In genomic region chr20:23534801-23535593, GRCh38 we compare ENCODE assay signal across 29 cellular contexts. TPM values are rescaled to one million over a fixed set of nuclear protein-coding genes. Genes with fewer than 3 reads are reported as not detected.
"Had no signal": no experiment of that assay in that cellular context is flagged by ENCODE, and none has a peak within 500 bp of the region (broad histone marks: within the 10 kb centered on the region; RNA-seq: fewer than 3 reads in every experiment).

No MANE protein-coding gene starts in this region.

- H3K36me3 ChIP-seq: colonic mucosa, esophagus muscularis mucosa, gastrocnemius medialis, heart right ventricle, tibial artery, upper lobe of left lung, vagina had no signal

- H3K4me1 ChIP-seq: colonic mucosa, gastrocnemius medialis, parathyroid adenoma, tibial artery, upper lobe of left lung, vagina had no signal

- H3K27me3 ChIP-seq: colonic mucosa, gastrocnemius medialis, tibial artery, upper lobe of left lung, vagina had no signal

- ATAC-seq: gastrocnemius medialis; heart right ventricle; naive thymus-derived CD8-positive, alpha-beta T cell; sciatic nerve had no signal

- H3K27ac ChIP-seq: colonic mucosa, epithelial cell of prostate, esophagus muscularis mucosa, gastrocnemius medialis, heart right ventricle, parathyroid adenoma, tibial artery, upper lobe of left lung, vagina had no signal

- H3K4me3 Mint-ChIP-seq: naive thymus-derived CD8-positive, alpha-beta T cell; neural crest cell had no signal

- H3K9me3 ChIP-seq: colonic mucosa, esophagus muscularis mucosa, gastrocnemius medialis, heart right ventricle, tibial artery, upper lobe of left lung, vagina had no signal

- H3K4me3 ChIP-seq: colonic mucosa, esophagus muscularis mucosa, gastrocnemius medialis, heart right ventricle, tibial artery, upper lobe of left lung, vagina had no signal

- H3K27ac Mint-ChIP-seq: naive thymus-derived CD8-positive, alpha-beta T cell had no signal

- DNase-seq: colonic mucosa; effector memory CD4-positive, alpha-beta T cell; gastrocnemius medialis; heart right ventricle; hypothalamus; kidney glomerular epithelial cell; mesendoderm; naive thymus-derived CD8-positive, alpha-beta T cell; stimulated activated CD4-positive, alpha-beta T cell treated with anti-CD3 and anti-CD28 coated beads, Interleukin-2, amount 100 ng/mL, for 24 hours; stimulated activated CD4-positive, alpha-beta T cell treated with anti-CD3 and anti-CD28 coated beads, Interleukin-4, amount 100 ng/mL, for 4 hours; stimulated activated naive CD4-positive, alpha-beta T cell treated with Interleukin-2 at 50 U/mL for 16 hours; tibial artery had no signal

RNA-seq across cellular contexts. Expression of gene CST9L, which starts 33.3 kb away (rescaled TPM):
- total RNA-seq: cerebellum; colonic mucosa; dermis microvascular lymphatic vessel endothelial cell; esophagus muscularis mucosa; fibroblast of villous mesenchyme; gastrocnemius medialis; heart right ventricle; liver; lung microvascular endothelial cell; mononuclear cell; naive thymus-derived CD8-positive, alpha-beta T cell; neural crest cell; omental fat pad; pulmonary artery endothelial cell; sciatic nerve; skeletal muscle tissue; temporal lobe; upper lobe of left lung; vagina had no signal
- polyA plus RNA-seq: heart right ventricle; liver; naive thymus-derived CD8-positive, alpha-beta T cell had no signal

RNA-seq across cellular contexts. Expression of gene CST8, which starts 44.1 kb away (rescaled TPM):
- total RNA-seq: cerebellum; colonic mucosa; dermis microvascular lymphatic vessel endothelial cell; esophagus muscularis mucosa; fibroblast of villous mesenchyme; gastrocnemius medialis; heart right ventricle; liver; lung microvascular endothelial cell; mononuclear cell; naive thymus-derived CD8-positive, alpha-beta T cell; neural crest cell; omental fat pad; pulmonary artery endothelial cell; sciatic nerve; skeletal muscle tissue; temporal lobe; upper lobe of left lung; vagina had no signal
- polyA plus RNA-seq: heart right ventricle; liver; naive thymus-derived CD8-positive, alpha-beta T cell had no signal
